ENCODE assay signal across 17 cellular contexts in genomic region chrX:117854806-117855205, GRCh38.
"Had no signal": no experiment of that assay in that cellular context is flagged by ENCODE, and none has a peak within 500 bp of the region (broad histone marks: within the 10 kb centered on the region; RNA-seq: fewer than 3 reads in every experiment).

No MANE protein-coding gene starts in this region.

- DNase-seq: colonic mucosa; dermis blood vessel endothelial cell; erythroblast; foreskin melanocyte; heart left ventricle; hippocampal formation; left cardiac atrium; mesendoderm; naive thymus-derived CD4-positive, alpha-beta T cell; posterior cingulate gyrus; right cardiac atrium; stimulated activated CD4-positive, alpha-beta T cell treated with anti-CD3 and anti-CD28 coated beads, Interleukin-4, amount 100 ng/mL, for 1 hour; stimulated activated CD8-positive, alpha-beta memory T cell treated with anti-CD3 and anti-CD28 coated beads, Interleukin-4, amount 100 ng/mL, for 48 hours; stimulated activated naive CD8-positive, alpha-beta T cell treated with anti-CD3 and anti-CD28 coated beads, Interleukin-15, Interleukin-2, amounts not matched to agents 100 U/mL and 50 U/mL, for 24 hours; thyroid gland had no signal

- H3K27ac ChIP-seq: colonic mucosa, heart left ventricle, suprapubic skin, thyroid gland had no signal

- H3K27me3 ChIP-seq: colonic mucosa, heart left ventricle, suprapubic skin, thyroid gland had no signal

- H3K4me1 ChIP-seq: colonic mucosa, heart left ventricle, suprapubic skin, thyroid gland had no signal

- H3K36me3 ChIP-seq: colonic mucosa, heart left ventricle, suprapubic skin, thyroid gland had no signal

- FAIRE-seq: urothelium cell line had no signal

- H3K4me3 ChIP-seq: colonic mucosa, heart left ventricle, suprapubic skin, thyroid gland had no signal

- H3K9me3 ChIP-seq: colonic mucosa, heart left ventricle, suprapubic skin, thyroid gland had no signal
